In the genomic region with DNA sequence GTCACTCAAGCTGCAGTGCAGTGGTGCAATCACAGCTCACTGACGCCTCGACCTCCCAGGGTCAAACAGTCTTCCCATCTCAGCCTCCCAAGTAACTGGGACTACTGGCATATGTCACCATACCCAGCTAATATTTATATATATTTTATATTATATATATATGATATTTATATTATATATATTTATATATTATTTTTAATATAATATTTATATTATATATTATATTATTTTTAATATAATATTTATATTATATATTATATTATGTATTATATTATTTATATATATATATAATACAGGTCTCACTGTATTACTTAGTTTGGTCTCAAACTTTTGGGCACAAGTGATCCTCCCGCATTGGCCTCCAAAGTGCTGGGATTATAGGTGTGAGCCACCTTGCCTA, we compare ENCODE assay signal across 35 cellular contexts.
"Had no signal": no experiment of that assay in that cellular context is flagged by ENCODE, and none has a peak within 500 bp of the region (broad histone marks: within the 10 kb centered on the region; RNA-seq: fewer than 3 reads in every experiment).

No MANE protein-coding gene starts in this region.

- ATAC-seq: activated CD4-positive, CD25-positive, alpha-beta regulatory T cell treated with anti-CD3 and anti-CD28 coated beads, Interleukin-2, amount 50 U/mL, for 24 hours; body of pancreas; left lobe of liver; mucosa of descending colon; natural killer cell treated with Interleukin-12 subunit alpha and Interleukin-12 subunit beta and Interleukin-15 and Interleukin-18, amount 100 ng/mL, for 72 hours; stimulated activated memory B cell treated with anti-CD40 and anti-IgM and Interleukin-4, amounts not matched to agents 10 μg/mL and 1 μg/mL and 100 μg/mL, for 72 hours; stimulated activated naive CD8-positive, alpha-beta T cell treated with anti-CD3 and anti-CD28 coated beads, Interleukin-15, amount 100 ng/mL, for 72 hours had no signal

- H3K4me1 ChIP-seq: adrenal gland, body of pancreas, sigmoid colon, thyroid gland, upper lobe of left lung, vagina had no signal

- H3K4me1 Mint-ChIP-seq: stimulated activated memory B cell treated with anti-CD40 and anti-IgM and Interleukin-4, amounts not matched to agents 10 μg/mL and 1 μg/mL and 100 μg/mL, for 72 hours; stimulated activated naive CD8-positive, alpha-beta T cell treated with anti-CD3 and anti-CD28 coated beads, Interleukin-15, amount 100 ng/mL, for 72 hours had no signal

- FAIRE-seq: colon, endothelial cell of umbilical vein, small intestine had no signal

- H3K4me3 ChIP-seq: adrenal gland, body of pancreas, dorsolateral prefrontal cortex, lung, mucosa of descending colon, sigmoid colon, thyroid gland, upper lobe of left lung, vagina had no signal

- H3K4me3 Mint-ChIP-seq: activated naive CD8-positive, alpha-beta T cell; natural killer cell treated with Interleukin-12 subunit alpha and Interleukin-12 subunit beta and Interleukin-15 and Interleukin-18, amount 100 ng/mL, for 72 hours; stimulated activated memory B cell treated with anti-CD40 and anti-IgM and Interleukin-4, amounts not matched to agents 10 μg/mL and 1 μg/mL and 100 μg/mL, for 72 hours; stimulated activated naive CD8-positive, alpha-beta T cell treated with anti-CD3 and anti-CD28 coated beads, Interleukin-15, amount 100 ng/mL, for 72 hours; T-helper 2 cell treated with Interferon-gamma antibody and Interleukin-4, amounts not matched to agents 5 μg/mL and 100 μg/mL, for 36 hours had no signal

- H3K27me3 ChIP-seq: adrenal gland, body of pancreas, dorsolateral prefrontal cortex, sigmoid colon, thyroid gland, upper lobe of left lung, vagina had no signal

- H3K27ac ChIP-seq: adrenal gland, body of pancreas, dorsolateral prefrontal cortex, sigmoid colon, thyroid gland, upper lobe of left lung, vagina, VCaP had no signal

- H3K27me3 Mint-ChIP-seq: activated naive CD8-positive, alpha-beta T cell; natural killer cell treated with Interleukin-12 subunit alpha and Interleukin-12 subunit beta and Interleukin-15 and Interleukin-18, amount 100 ng/mL, for 72 hours; progenitor cell of endocrine pancreas; stimulated activated memory B cell treated with anti-CD40 and anti-IgM and Interleukin-4, amounts not matched to agents 10 μg/mL and 1 μg/mL and 100 μg/mL, for 72 hours; stimulated activated naive CD8-positive, alpha-beta T cell treated with anti-CD3 and anti-CD28 coated beads, Interleukin-15, amount 100 ng/mL, for 72 hours had no signal

- H3K27ac Mint-ChIP-seq: activated naive CD8-positive, alpha-beta T cell; natural killer cell treated with Interleukin-12 subunit alpha and Interleukin-12 subunit beta and Interleukin-15 and Interleukin-18, amount 100 ng/mL, for 72 hours; stimulated activated memory B cell treated with anti-CD40 and anti-IgM and Interleukin-4, amounts not matched to agents 10 μg/mL and 1 μg/mL and 100 μg/mL, for 72 hours; stimulated activated naive CD8-positive, alpha-beta T cell treated with anti-CD3 and anti-CD28 coated beads, Interleukin-15, amount 100 ng/mL, for 72 hours; T-helper 2 cell treated with Interferon-gamma antibody and Interleukin-4, amounts not matched to agents 5 μg/mL and 100 μg/mL, for 36 hours had no signal

- DNase-seq: activated CD4-positive, alpha-beta T cell treated with anti-CD3 and anti-CD28 coated beads for 48 hours; activated CD4-positive, alpha-beta T cell treated with anti-CD3 and anti-CD28 coated beads, Interleukin-2, amount 50 U/mL, for 48 hours; activated CD8-positive, alpha-beta memory T cell treated with anti-CD3 and anti-CD28 coated beads for 24 hours; activated effector memory CD4-positive, alpha-beta T cell treated with Interleukin-2 at 50 U/mL for 16 hours; activated naive CD4-positive, alpha-beta T cell treated with Interleukin-2 at 50 U/mL for 16 hours; adrenal gland; aorta; body of pancreas; dorsolateral prefrontal cortex; effector memory CD4-positive, alpha-beta T cell; head of caudate nucleus; hypothalamus; kidney glomerular epithelial cell; mucosa of descending colon; sigmoid colon; small intestine; stimulated activated CD4-positive, alpha-beta T cell treated with anti-CD3 and anti-CD28 coated beads, Interleukin-1b, Interleukin-23, amount 100 ng/mL, for 48 hours; stimulated activated CD4-positive, alpha-beta T cell treated with anti-CD3 and anti-CD28 coated beads, Interleukin-4, amount 100 ng/mL, for 4 hours; stimulated activated CD8-positive, alpha-beta memory T cell treated with anti-CD3 and anti-CD28 coated beads, Interleukin-4, amount 100 ng/mL, for 48 hours; stimulated activated naive CD8-positive, alpha-beta T cell treated with anti-CD3 and anti-CD28 coated beads, Interleukin-15, amount 100 ng/mL, for 72 hours; T-helper 1 cell; thyroid gland; upper lobe of left lung had no signal
